In genomic region chr18:73827801-73828200, GRCh38 we compare ENCODE assay signal across 1 cellular context.
TF ChIP-seq lines count a peak whose summit lies in the region.

No MANE protein-coding gene starts in this region.

TF ChIP-seq in SK-N-SH, 30 proteins besides CTCF, POLR2A, EP300 and RAD21 (continued from another document):
- TF ChIP-seq REST (IDR thresholded peaks at IDR 0.05; ENCODE audit: low read depth, low read length) (no peak), FOXM1 (IDR thresholded peaks at IDR 0.05; ENCODE audit: low read depth) (no peak), CHD2 (IDR thresholded peaks at IDR 0.05; ENCODE audit: low read length, partially characterized antibody) (no peak), NFIC (IDR thresholded peaks at IDR 0.05; ENCODE audit: borderline replicate concordance) (no peak), TEAD4 (IDR thresholded peaks at IDR 0.05; ENCODE audit: borderline replicate concordance, insufficient read depth) (no peak), USF1 (IDR thresholded peaks at IDR 0.05; ENCODE audit: borderline replicate concordance, low read depth) (no peak), ELF1 (IDR thresholded peaks at IDR 0.05) (no peak), EZH2phosphoT487 (IDR thresholded peaks at IDR 0.05; ENCODE audit: borderline replicate concordance, low read depth) (no peak), IRF3 (IDR thresholded peaks at IDR 0.05; ENCODE audit: low read depth, low read length) (no peak)
